39 cellular contexts compared by ENCODE assay signal in the genomic region with DNA sequence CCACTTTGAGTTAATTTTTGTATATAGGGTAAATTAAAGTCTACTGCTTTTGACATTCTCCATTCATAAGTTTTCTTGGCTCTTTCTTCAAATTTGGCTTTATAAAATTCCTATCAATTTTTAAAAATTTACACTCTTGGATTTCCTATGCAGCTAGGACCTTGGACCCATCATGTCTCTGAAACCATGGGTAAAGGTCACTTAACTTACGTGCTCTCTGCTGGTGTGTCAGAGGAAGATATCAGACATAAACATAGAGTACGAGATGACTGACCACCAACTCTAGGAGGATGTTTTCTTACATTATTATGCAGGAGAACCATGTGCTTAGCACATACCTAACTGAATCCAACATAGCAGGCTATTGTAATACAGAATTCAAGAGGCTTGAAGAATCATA.
"Had no signal": no experiment of that assay in that cellular context is flagged by ENCODE, and none has a peak within 500 bp of the region (broad histone marks: within the 10 kb centered on the region; RNA-seq: fewer than 3 reads in every experiment).

No MANE protein-coding gene starts in this region.

- H3K4me3 ChIP-seq: adrenal gland, cardiac muscle cell had no signal

- H3K4me1 Mint-ChIP-seq: brain; central memory CD8-positive, alpha-beta T cell; WTC11 had no signal

- H3K36me3 ChIP-seq: adrenal gland, cardiac muscle cell, WERI-Rb-1 had no signal

- DNase-seq: activated CD4-positive, alpha-beta memory T cell treated with anti-CD3 and anti-CD28 coated beads for 36 hours; activated CD4-positive, alpha-beta T cell treated with anti-CD3 and anti-CD28 coated beads for 1 hour; activated CD4-positive, alpha-beta T cell treated with anti-CD3 and anti-CD28 coated beads for 36 hours; activated CD4-positive, alpha-beta T cell treated with anti-CD3 and anti-CD28 coated beads for 48 hours; activated CD4-positive, alpha-beta T cell treated with anti-CD3 and anti-CD28 coated beads, Interleukin-2, amount 10 ng/mL, durations not matched to agents 7 days and 5 days; activated CD4-positive, CD25-positive, alpha-beta regulatory T cell; activated CD8-positive, alpha-beta memory T cell treated with anti-CD3 and anti-CD28 coated beads, Interleukin-2, amount 50 U/mL, for 4 hours; activated effector memory CD4-positive, alpha-beta T cell treated with anti-CD3 and anti-CD28 coated beads, Interleukin-2, amount 50 U/mL, for 16 hours; activated gamma-delta T cell treated with Interleukin-2 at 50 U/mL for 16 hours; activated naive CD4-positive, alpha-beta T cell; activated naive CD4-positive, alpha-beta T cell treated with anti-CD3 and anti-CD28 coated beads for 36 hours; activated naive CD4-positive, alpha-beta T cell treated with anti-CD3 and anti-CD28 coated beads, Interleukin-2, amount 50 U/mL, for 16 hours; activated naive CD8-positive, alpha-beta T cell treated with anti-CD3 and anti-CD28 coated beads for 36 hours; activated T-cell treated with anti-CD3 and anti-CD28 coated beads for 4 hours; activated T-cell treated with anti-CD3 and anti-CD28 coated beads, Interleukin-2, amount 50 U/mL, for 1 hour; activated T-cell treated with anti-CD3 and anti-CD28 coated beads, Interleukin-2, amount 50 U/mL, for 4 hours; activated T-cell treated with anti-CD3 and anti-CD28 coated beads, Interleukin-2, amount 50 U/mL, for 72 hours; adrenal gland; amniotic stem cell; aorta; caudate nucleus; cerebellar nuclear complex; T-helper 1 cell; T-helper 2 cell; T-helper 9 cell; WERI-Rb-1 had no signal

- H3K9me3 ChIP-seq: adrenal gland had no signal

- H3K9me3 Mint-ChIP-seq: activated CD4-positive, alpha-beta memory T cell treated with anti-CD3 and anti-CD28 coated beads for 36 hours; activated CD4-positive, alpha-beta T cell treated with anti-CD3 and anti-CD28 coated beads, Interleukin-2, amount 10 ng/mL, durations not matched to agents 7 days and 5 days; activated naive CD4-positive, alpha-beta T cell treated with anti-CD3 and anti-CD28 coated beads for 36 hours; activated T-cell treated with anti-CD3 and anti-CD28 coated beads, Interleukin-2, amount 50 U/mL, for 4 hours; activated T-helper 17 cell treated with anti-CD3 and anti-CD28 coated beads, Interleukin-2, amount 50 U/mL, for 72 hours; central memory CD8-positive, alpha-beta T cell; WTC11 had no signal

- FAIRE-seq: astrocyte, bronchial epithelial cell, TTC549 had no signal

- H3K27me3 Mint-ChIP-seq: activated CD4-positive, alpha-beta memory T cell treated with anti-CD3 and anti-CD28 coated beads for 36 hours; activated CD4-positive, alpha-beta T cell treated with anti-CD3 and anti-CD28 coated beads for 36 hours; activated CD4-positive, alpha-beta T cell treated with anti-CD3 and anti-CD28 coated beads, Interleukin-2, amount 10 ng/mL, durations not matched to agents 7 days and 5 days; activated naive CD8-positive, alpha-beta T cell treated with anti-CD3 and anti-CD28 coated beads for 36 hours; activated T-helper 17 cell treated with anti-CD3 and anti-CD28 coated beads, Interleukin-2, amount 50 U/mL, for 72 hours had no signal

- H3K27ac ChIP-seq: adrenal gland, cardiac muscle cell, WERI-Rb-1 had no signal

- H3K27me3 ChIP-seq: adrenal gland, cardiac muscle cell had no signal

- ATAC-seq: activated CD4-positive, alpha-beta T cell treated with anti-CD3 and anti-CD28 coated beads for 36 hours; activated CD4-positive, CD25-positive, alpha-beta regulatory T cell treated with anti-CD3 and anti-CD28 coated beads, Interleukin-2, amount 50 U/mL, for 24 hours; activated naive CD4-positive, alpha-beta T cell treated with anti-CD3 and anti-CD28 coated beads, Interleukin-2, amount 50 U/mL, for 72 hours; activated T-cell treated with anti-CD3 and anti-CD28 coated beads, Interleukin-2, amount 50 U/mL, for 4 hours; activated T-cell treated with anti-CD3 and anti-CD28 coated beads, Interleukin-2, amount 50 U/mL, for 72 hours; activated T-helper 17 cell treated with anti-CD3 and anti-CD28 coated beads, Interleukin-2, amount 50 U/mL, for 72 hours; WTC11 had no signal

- H3K36me3 Mint-ChIP-seq: activated CD4-positive, alpha-beta memory T cell treated with anti-CD3 and anti-CD28 coated beads for 36 hours; brain; WTC11 had no signal

- H3K27ac Mint-ChIP-seq: activated CD4-positive, alpha-beta memory T cell treated with anti-CD3 and anti-CD28 coated beads for 36 hours; activated CD4-positive, alpha-beta T cell treated with anti-CD3 and anti-CD28 coated beads for 36 hours; activated CD4-positive, alpha-beta T cell treated with anti-CD3 and anti-CD28 coated beads, Interleukin-2, amount 10 ng/mL, durations not matched to agents 7 days and 5 days; activated naive CD4-positive, alpha-beta T cell treated with anti-CD3 and anti-CD28 coated beads for 36 hours; activated naive CD4-positive, alpha-beta T cell treated with anti-CD3 and anti-CD28 coated beads, Interleukin-2, amount 50 U/mL, for 72 hours; activated naive CD8-positive, alpha-beta T cell treated with anti-CD3 and anti-CD28 coated beads for 36 hours; activated T-cell treated with anti-CD3 and anti-CD28 coated beads, Interleukin-2, amount 50 U/mL, for 72 hours; activated T-helper 1 cell treated with anti-CD3 and anti-CD28 coated beads, Interleukin-12 subunit alpha, Interleukin-12 subunit beta, Interleukin-2, Interleukin-4 antibody, amounts not matched to agents 30 ng/mL and 10 ng/mL and 1 ng/mL, durations not matched to agents 14 hours and 24 hours and 36 hours; activated T-helper 17 cell treated with anti-CD3 and anti-CD28 coated beads, Interleukin-2, amount 50 U/mL, for 72 hours; brain; T-helper 1 cell treated with Interleukin-12 subunit alpha and Interleukin-12 subunit beta and Interleukin-4 antibody, amounts not matched to agents 30 μg/mL and 1 μg/mL, for 36 hours; T-helper 2 cell treated with Interferon-gamma antibody and Interleukin-4, amounts not matched to agents 5 μg/mL and 100 μg/mL, for 36 hours; WTC11 had no signal

- H3K4me3 Mint-ChIP-seq: activated CD4-positive, alpha-beta memory T cell treated with anti-CD3 and anti-CD28 coated beads for 36 hours; activated CD4-positive, alpha-beta T cell treated with anti-CD3 and anti-CD28 coated beads for 36 hours; activated CD4-positive, alpha-beta T cell treated with anti-CD3 and anti-CD28 coated beads, Interleukin-2, amount 10 ng/mL, durations not matched to agents 7 days and 5 days; activated naive CD4-positive, alpha-beta T cell treated with anti-CD3 and anti-CD28 coated beads for 36 hours; activated naive CD8-positive, alpha-beta T cell treated with anti-CD3 and anti-CD28 coated beads for 36 hours; activated T-cell treated with anti-CD3 and anti-CD28 coated beads, Interleukin-2, amount 50 U/mL, for 4 hours; activated T-cell treated with anti-CD3 and anti-CD28 coated beads, Interleukin-2, amount 50 U/mL, for 72 hours; activated T-helper 1 cell treated with anti-CD3 and anti-CD28 coated beads, Interleukin-12 subunit alpha, Interleukin-12 subunit beta, Interleukin-2, Interleukin-4 antibody, amounts not matched to agents 30 ng/mL and 10 ng/mL and 1 ng/mL, durations not matched to agents 14 hours and 24 hours and 36 hours; activated T-helper 17 cell treated with anti-CD3 and anti-CD28 coated beads, Interleukin-2, amount 50 U/mL, for 72 hours; brain; central memory CD8-positive, alpha-beta T cell; T-helper 1 cell treated with Interleukin-12 subunit alpha and Interleukin-12 subunit beta and Interleukin-4 antibody, amounts not matched to agents 30 μg/mL and 1 μg/mL, for 36 hours; T-helper 2 cell treated with Interferon-gamma antibody and Interleukin-4, amounts not matched to agents 5 μg/mL and 100 μg/mL, for 36 hours; WTC11 had no signal
